ENCODE assay signal across 21 cellular contexts in genomic region chr20:4922186-4922585, GRCh38.
"Had no signal": no experiment of that assay in that cellular context is flagged by ENCODE, and none has a peak within 500 bp of the region (broad histone marks: within the 10 kb centered on the region; RNA-seq: fewer than 3 reads in every experiment).

No MANE protein-coding gene starts in this region.

- ATAC-seq: activated T-cell treated with anti-CD3 and anti-CD28 coated beads, Interleukin-2, amount 50 U/mL, for 72 hours; effector memory CD8-positive, alpha-beta T cell; gastroesophageal sphincter; naive thymus-derived CD4-positive, alpha-beta T cell had no signal

- H3K9me3 ChIP-seq: esophagus squamous epithelium, gastroesophageal sphincter, heart left ventricle, testis had no signal

- H3K9me3 Mint-ChIP-seq: activated CD4-positive, alpha-beta memory T cell treated with anti-CD3 and anti-CD28 coated beads for 36 hours; activated naive CD4-positive, alpha-beta T cell treated with anti-CD3 and anti-CD28 coated beads, Interleukin-2, amount 50 U/mL, for 24 hours; activated T-cell treated with anti-CD3 and anti-CD28 coated beads, Interleukin-2, amount 50 U/mL, for 72 hours; dendritic cell treated with granulocyte-macrophage colony-stimulating factor and Interleukin-4, amounts not matched to agents 40 ng/mL and 50 ng/mL, for 4 days; effector memory CD8-positive, alpha-beta T cell; naive thymus-derived CD4-positive, alpha-beta T cell; T-helper 1 cell treated with Interleukin-12 subunit alpha and Interleukin-12 subunit beta and Interleukin-4 antibody, amounts not matched to agents 30 μg/mL and 1 μg/mL, for 36 hours had no signal

- H3K27ac Mint-ChIP-seq: activated CD4-positive, alpha-beta memory T cell treated with anti-CD3 and anti-CD28 coated beads for 36 hours; activated naive CD4-positive, alpha-beta T cell treated with anti-CD3 and anti-CD28 coated beads, Interleukin-2, amount 50 U/mL, for 24 hours; activated T-cell treated with anti-CD3 and anti-CD28 coated beads, Interleukin-2, amount 50 U/mL, for 72 hours; dendritic cell treated with granulocyte-macrophage colony-stimulating factor and Interleukin-4, amounts not matched to agents 40 ng/mL and 50 ng/mL, for 4 days; progenitor cell of endocrine pancreas; T-helper 1 cell treated with Interleukin-12 subunit alpha and Interleukin-12 subunit beta and Interleukin-4 antibody, amounts not matched to agents 30 μg/mL and 1 μg/mL, for 36 hours had no signal

- H3K27me3 Mint-ChIP-seq: activated CD4-positive, alpha-beta memory T cell treated with anti-CD3 and anti-CD28 coated beads for 36 hours; activated naive CD4-positive, alpha-beta T cell treated with anti-CD3 and anti-CD28 coated beads, Interleukin-2, amount 50 U/mL, for 24 hours; dendritic cell treated with granulocyte-macrophage colony-stimulating factor and Interleukin-4, amounts not matched to agents 40 ng/mL and 50 ng/mL, for 4 days; effector memory CD8-positive, alpha-beta T cell; naive thymus-derived CD4-positive, alpha-beta T cell; progenitor cell of endocrine pancreas had no signal

- H3K27me3 ChIP-seq: esophagus squamous epithelium, gastroesophageal sphincter, heart left ventricle, testis had no signal

- DNase-seq: activated CD4-positive, alpha-beta memory T cell treated with anti-CD3 and anti-CD28 coated beads for 36 hours; activated CD4-positive, alpha-beta T cell treated with anti-CD3 and anti-CD28 coated beads for 4 hours; activated CD4-positive, CD25-positive, alpha-beta regulatory T cell; activated gamma-delta T cell; activated T-cell treated with anti-CD3 and anti-CD28 coated beads, Interleukin-2, amount 50 U/mL, for 72 hours; amniotic stem cell; effector memory CD8-positive, alpha-beta T cell; esophagus squamous epithelium; heart left ventricle; naive thymus-derived CD4-positive, alpha-beta T cell; retina; SHP77; stimulated activated CD4-positive, alpha-beta T cell treated with anti-CD3 and anti-CD28 coated beads, Interleukin-12 subunit alpha, Interleukin-12 subunit beta, amount 100 ng/mL, for 4 hours; stimulated activated CD4-positive, alpha-beta T cell treated with anti-CD3 and anti-CD28 coated beads, Interleukin-4, amount 100 ng/mL, for 4 hours; T1000; testis had no signal

- H3K4me3 Mint-ChIP-seq: activated CD4-positive, alpha-beta memory T cell treated with anti-CD3 and anti-CD28 coated beads for 36 hours; activated naive CD4-positive, alpha-beta T cell treated with anti-CD3 and anti-CD28 coated beads, Interleukin-2, amount 50 U/mL, for 24 hours; activated T-cell treated with anti-CD3 and anti-CD28 coated beads, Interleukin-2, amount 50 U/mL, for 72 hours; dendritic cell treated with granulocyte-macrophage colony-stimulating factor and Interleukin-4, amounts not matched to agents 40 ng/mL and 50 ng/mL, for 4 days; effector memory CD8-positive, alpha-beta T cell; naive thymus-derived CD4-positive, alpha-beta T cell; T-helper 1 cell treated with Interleukin-12 subunit alpha and Interleukin-12 subunit beta and Interleukin-4 antibody, amounts not matched to agents 30 μg/mL and 1 μg/mL, for 36 hours had no signal

- H3K36me3 ChIP-seq: gastroesophageal sphincter, heart left ventricle had no signal

- H3K27ac ChIP-seq: esophagus squamous epithelium, gastroesophageal sphincter, heart left ventricle had no signal

- H3K4me3 ChIP-seq: esophagus squamous epithelium, gastroesophageal sphincter, heart left ventricle, testis had no signal
